Comparison of ENCODE assay signal across 21 cellular contexts in genomic region chr11:12131943-12132789, GRCh38. TPM values are rescaled to one million over a fixed set of nuclear protein-coding genes. Genes with fewer than 3 reads are reported as not detected.
DNase-seq lines count a peak whose midpoint lies in the region; ATAC-seq and TF ChIP-seq lines count a peak whose summit lies in the region.
"Had no signal": no experiment of that assay in that cellular context is flagged by ENCODE, and none has a peak within 500 bp of the region (broad histone marks: within the 10 kb centered on the region; RNA-seq: fewer than 3 reads in every experiment).

No MANE protein-coding gene starts in this region.

- no peak for TF ChIP-seq POLR2A in gastroesophageal sphincter (IDR thresholded peaks at IDR 0.05)

- H3K9me3 Mint-ChIP-seq in activated CD4-positive, alpha-beta memory T cell treated with anti-CD3 and anti-CD28 coated beads, Interleukin-2, amount 10 ng/mL, durations not matched to agents 7 days and 5 days, result no peaks in the 10 kb centered on the region
- no peaks in the 10 kb centered on the region for H3K9me3 Mint-ChIP-seq in activated CD4-positive, alpha-beta memory T cell treated with anti-CD3 and anti-CD28 coated beads for 36 hours
- H3K9me3 Mint-ChIP-seq: activated naive CD8-positive, alpha-beta T cell treated with anti-CD3 and anti-CD28 coated beads, Interleukin-2, amount 50 U/mL, for 24 hours; stimulated activated naive CD8-positive, alpha-beta T cell treated with anti-CD3 and anti-CD28 coated beads, Interleukin-15, amount 100 ng/mL, for 72 hours had no signal

- no peak for ATAC-seq in RWPE2 (ENCODE audit: low read depth)
- ATAC-seq in gastroesophageal sphincter, result peak; percentile 26
- ATAC-seq: activated naive CD8-positive, alpha-beta T cell treated with anti-CD3 and anti-CD28 coated beads, Interleukin-2, amount 50 U/mL, for 24 hours; left colon; stimulated activated naive CD8-positive, alpha-beta T cell treated with anti-CD3 and anti-CD28 coated beads, Interleukin-15, amount 100 ng/mL, for 72 hours had no signal

- POLR2A ChIA-PET in activated CD4-positive, alpha-beta memory T cell treated with anti-CD3 and anti-CD28 coated beads, Interleukin-2, amount 10 ng/mL, durations not matched to agents 7 days and 5 days (lab: Charles Lee), result interaction anchor here (1.2 to 2.1 kb wide), 3 partner anchors 64 to 93 kb away, joined by 3 to 6 read pairs (median 3); no protein-coding TSS in a partner anchor
- POLR2A ChIA-PET in activated CD4-positive, alpha-beta memory T cell treated with anti-CD3 and anti-CD28 coated beads for 36 hours (lab: Charles Lee), result interaction anchor here (0.8 to 1.2 kb wide), 2 partner anchors 11 to 19 kb away, joined by 3 read pairs; no protein-coding TSS in a partner anchor

- TF ChIP-seq CTCF in RWPE2 (IDR thresholded peaks at IDR 0.05; ENCODE audit: poor library complexity, severe bottlenecking) (no peak), gastroesophageal sphincter (IDR thresholded peaks at IDR 0.05) (no peak), tibial artery (IDR thresholded peaks at IDR 0.05) (no peak)

- no peak for TF ChIP-seq EP300 in gastroesophageal sphincter (IDR thresholded peaks at IDR 0.05)

- H3K27me3 ChIP-seq in RWPE2 (ENCODE audit: insufficient read depth, poor library complexity, severe bottlenecking) (no peaks in the 10 kb centered on the region), gastroesophageal sphincter (no peaks in the 10 kb centered on the region), tibial artery (no peaks in the 10 kb centered on the region)
- H3K27me3 ChIP-seq: esophagus squamous epithelium had no signal

- DNase-seq in activated CD4-positive, alpha-beta memory T cell treated with anti-CD3 and anti-CD28 coated beads, Interleukin-2, amount 10 ng/mL, durations not matched to agents 7 days and 5 days, result no peak
- DNase-seq in activated CD4-positive, alpha-beta memory T cell treated with anti-CD3 and anti-CD28 coated beads for 36 hours, result no peak
- no peak for DNase-seq in RWPE2 (ENCODE audit: low spot score)
- DNase-seq in tibial artery, result no peak
- no peak for DNase-seq in globus pallidus (ENCODE audit: low spot score)
- DNase-seq in AML-193 (lab: John Stamatoyannopoulos, UW), result no peak
- no peak for DNase-seq in MV-4-11 (lab: John Stamatoyannopoulos, UW)
- DNase-seq: activated CD8-positive, alpha-beta memory T cell treated with anti-CD3 and anti-CD28 coated beads, Interleukin-2, amount 50 U/mL, for 4 hours; activated naive CD8-positive, alpha-beta T cell treated with anti-CD3 and anti-CD28 coated beads, Interleukin-2, amount 50 U/mL, for 24 hours; C1 segment of cervical spinal cord; effector CD4-positive, alpha-beta T cell; esophagus squamous epithelium; left colon; NCI-H1105; NCI-H2029 treated with DMSO at 0.1 percent for 48 hours; NCI-H446 treated with DMSO at 0.1 percent for 48 hours; small intestine; stimulated activated CD4-positive, alpha-beta T cell treated with anti-CD3 and anti-CD28 coated beads, Interleukin-4, amount 100 ng/mL, for 1 hour; stimulated activated naive CD8-positive, alpha-beta T cell treated with anti-CD3 and anti-CD28 coated beads, Interleukin-15, amount 100 ng/mL, for 72 hours had no signal

- H3K36me3 ChIP-seq in RWPE2 (ENCODE audit: low read depth), result peaks cover 94% of the 10 kb centered on the region
- H3K36me3 ChIP-seq in gastroesophageal sphincter, result no peaks in the 10 kb centered on the region
- no peaks in the 10 kb centered on the region for H3K36me3 ChIP-seq in tibial artery
- H3K36me3 ChIP-seq: esophagus squamous epithelium, prostate gland had no signal

- H3K4me3 Mint-ChIP-seq in activated CD4-positive, alpha-beta memory T cell treated with anti-CD3 and anti-CD28 coated beads, Interleukin-2, amount 10 ng/mL, durations not matched to agents 7 days and 5 days, result no peak overlapping the region
- no peak overlapping the region for H3K4me3 Mint-ChIP-seq in activated CD4-positive, alpha-beta memory T cell treated with anti-CD3 and anti-CD28 coated beads for 36 hours
- H3K4me3 Mint-ChIP-seq: activated naive CD8-positive, alpha-beta T cell treated with anti-CD3 and anti-CD28 coated beads, Interleukin-2, amount 50 U/mL, for 24 hours; stimulated activated naive CD8-positive, alpha-beta T cell treated with anti-CD3 and anti-CD28 coated beads, Interleukin-15, amount 100 ng/mL, for 72 hours had no signal

- H3K4me3 ChIP-seq in RWPE2 (ENCODE audit: severe bottlenecking) (no peak overlapping the region), gastroesophageal sphincter (no peak overlapping the region), tibial artery (no peak overlapping the region)
- H3K4me3 ChIP-seq: esophagus squamous epithelium, prostate gland had no signal

- intact Hi-C loops in activated CD4-positive, alpha-beta memory T cell treated with anti-CD3 and anti-CD28 coated beads for 36 hours (cut with micrococcal nuclease), result no loop called here
- intact Hi-C loops in tibial artery (cut with DNase I; ENCODE audit: low total_unique reads), result no loop called here

- CTCF ChIA-PET in activated CD4-positive, alpha-beta memory T cell treated with anti-CD3 and anti-CD28 coated beads, Interleukin-2, amount 10 ng/mL, durations not matched to agents 7 days and 5 days (lab: Charles Lee), result no interaction called here
- CTCF ChIA-PET in activated CD4-positive, alpha-beta memory T cell treated with anti-CD3 and anti-CD28 coated beads for 36 hours (lab: Charles Lee), result no interaction called here

- peak overlapping the region; percentile 34 for H3K27ac ChIP-seq in RWPE2 (ENCODE audit: poor library complexity, severe bottlenecking)
- H3K27ac ChIP-seq in gastroesophageal sphincter, result peak overlapping the region in 3 of 4 donors; percentile 33 to 82 (median 64)
- peak overlapping the region; percentile 88 to 89 for H3K27ac ChIP-seq in tibial artery
- H3K27ac ChIP-seq: prostate gland had no signal

- 56 to 67% methylated on average over 5 to 7 of the region's 7 CpGs for WGBS in gastroesophageal sphincter (ENCODE audit: low coverage in 1 of 2), 2 donors

- H3K4me1 Mint-ChIP-seq in activated CD4-positive, alpha-beta memory T cell treated with anti-CD3 and anti-CD28 coated beads, Interleukin-2, amount 10 ng/mL, durations not matched to agents 7 days and 5 days, result peaks cover 62% of the 10 kb centered on the region
- peaks cover 48% of the 10 kb centered on the region for H3K4me1 Mint-ChIP-seq in activated CD4-positive, alpha-beta memory T cell treated with anti-CD3 and anti-CD28 coated beads for 36 hours (ENCODE audit: low read depth)

- H3K27me3 Mint-ChIP-seq in activated CD4-positive, alpha-beta memory T cell treated with anti-CD3 and anti-CD28 coated beads, Interleukin-2, amount 10 ng/mL, durations not matched to agents 7 days and 5 days, result no peaks in the 10 kb centered on the region
- H3K27me3 Mint-ChIP-seq in activated CD4-positive, alpha-beta memory T cell treated with anti-CD3 and anti-CD28 coated beads for 36 hours, result no peaks in the 10 kb centered on the region
- H3K27me3 Mint-ChIP-seq: activated naive CD8-positive, alpha-beta T cell treated with anti-CD3 and anti-CD28 coated beads, Interleukin-2, amount 50 U/mL, for 24 hours; stimulated activated naive CD8-positive, alpha-beta T cell treated with anti-CD3 and anti-CD28 coated beads, Interleukin-15, amount 100 ng/mL, for 72 hours had no signal

- H3K36me3 Mint-ChIP-seq in activated CD4-positive, alpha-beta memory T cell treated with anti-CD3 and anti-CD28 coated beads, Interleukin-2, amount 10 ng/mL, durations not matched to agents 7 days and 5 days (ENCODE audit: low read depth), result peaks cover 15% of the 10 kb centered on the region
- no peaks in the 10 kb centered on the region for H3K36me3 Mint-ChIP-seq in activated CD4-positive, alpha-beta memory T cell treated with anti-CD3 and anti-CD28 coated beads for 36 hours

- peaks cover 17% of the 10 kb centered on the region for H3K4me1 ChIP-seq in RWPE2 (ENCODE audit: insufficient read depth, poor library complexity, severe bottlenecking)
- peaks cover 0 to 80% (median 10%) of the 10 kb centered on the region in 3 donors for H3K4me1 ChIP-seq in gastroesophageal sphincter
- peaks cover 0 to 97% (median 58%) of the 10 kb centered on the region in 4 donors for H3K4me1 ChIP-seq in tibial artery

- H3K9me3 ChIP-seq in RWPE2 (ENCODE audit: severe bottlenecking) (no peaks in the 10 kb centered on the region), gastroesophageal sphincter (no peaks in the 10 kb centered on the region), tibial artery (no peaks in the 10 kb centered on the region)
- H3K9me3 ChIP-seq: esophagus squamous epithelium, prostate gland had no signal

- H3K27ac Mint-ChIP-seq in activated CD4-positive, alpha-beta memory T cell treated with anti-CD3 and anti-CD28 coated beads, Interleukin-2, amount 10 ng/mL, durations not matched to agents 7 days and 5 days, result peak overlapping the region; percentile 21
- H3K27ac Mint-ChIP-seq in activated CD4-positive, alpha-beta memory T cell treated with anti-CD3 and anti-CD28 coated beads for 36 hours, result no peak overlapping the region
- H3K27ac Mint-ChIP-seq: activated naive CD8-positive, alpha-beta T cell treated with anti-CD3 and anti-CD28 coated beads, Interleukin-2, amount 50 U/mL, for 24 hours had no signal

RNA-seq across cellular contexts. Expression of gene MICAL2, which starts 21.8 kb away (rescaled TPM):
- total RNA-seq in activated CD4-positive, alpha-beta memory T cell treated with anti-CD3 and anti-CD28 coated beads, Interleukin-2, amount 10 ng/mL, durations not matched to agents 7 days and 5 days, result 100 to 1,000 TPM; 135 to 143 TPM
- total RNA-seq in activated CD4-positive, alpha-beta memory T cell treated with anti-CD3 and anti-CD28 coated beads for 36 hours, result 100 to 1,000 TPM; 213 to 220 TPM
- 100 to 1,000 TPM; 196 to 550 (median 237) TPM for total RNA-seq in gastroesophageal sphincter

Comparison
In these comparisons a context has a peak if more than half of its experiments do, and no peak if none do; other contexts are left out.
1. H3K27ac ChIP-seq: peak in every context shown above with its lines; median percentile 88 in tibial artery; 64 in gastroesophageal sphincter; 34 in RWPE2.